ENCODE assay signal across 14 cellular contexts in the genomic region with DNA sequence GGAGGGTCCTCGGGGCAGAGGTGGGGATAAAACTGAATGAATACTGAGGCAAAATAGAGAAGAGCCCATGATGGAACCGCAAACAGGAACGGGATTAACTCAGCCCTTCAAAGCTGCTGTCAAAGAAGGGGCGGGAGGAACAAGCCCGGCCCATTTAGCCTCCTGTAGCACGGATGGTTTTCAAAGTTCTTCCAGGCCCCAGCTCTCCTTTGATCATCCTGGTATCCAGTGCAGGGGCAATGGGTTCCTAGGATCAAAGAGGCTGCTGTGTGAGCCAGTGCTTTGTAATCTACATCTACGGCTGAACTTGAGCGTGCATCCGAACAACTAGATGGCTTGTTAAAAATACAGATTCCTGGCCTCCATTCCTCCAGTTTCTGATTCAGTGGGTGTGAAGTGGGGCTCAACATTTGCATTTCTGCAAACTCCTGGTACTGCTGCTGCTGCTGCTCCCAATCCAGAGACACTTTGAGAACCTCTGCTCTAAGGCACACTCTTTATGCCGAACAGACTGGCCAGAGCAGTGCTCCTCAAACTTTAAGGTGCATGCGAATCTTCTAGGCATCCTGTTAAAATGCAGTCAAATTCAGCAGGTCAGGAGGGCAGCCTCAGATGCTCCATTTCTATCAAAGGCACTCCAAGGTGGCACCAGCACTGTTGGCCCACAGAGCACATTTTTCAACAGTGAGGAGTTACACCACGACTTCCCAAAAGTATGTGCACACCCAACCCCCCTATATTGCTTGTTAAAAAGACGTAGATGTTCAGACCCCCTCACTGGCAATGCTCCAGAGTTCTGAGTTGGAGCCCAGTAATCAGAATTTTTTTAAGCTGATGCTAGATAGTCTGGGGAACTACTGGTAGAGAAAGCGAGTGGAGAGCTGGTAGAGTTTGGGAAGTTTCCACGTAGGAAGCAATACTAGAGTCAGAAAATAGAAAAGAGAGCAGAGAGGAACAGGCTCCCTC. TPM values are rescaled to one million over a fixed set of nuclear protein-coding genes. Genes with fewer than 3 reads are reported as not detected.
A peak's percentile ranks its signal among the peaks of the same experiment; 100 is the strongest.
DNase-seq lines count a peak whose midpoint lies in the region; ATAC-seq, FAIRE-seq and TF ChIP-seq lines count a peak whose summit lies in the region.
"Had no signal": no experiment of that assay in that cellular context is flagged by ENCODE, and none has a peak within 500 bp of the region (broad histone marks: within the 10 kb centered on the region; RNA-seq: fewer than 3 reads in every experiment).

No MANE protein-coding gene starts in this region.

- H3K4me3 ChIP-seq in astrocyte (ENCODE audit: insufficient read depth, low read depth, low read length) = no peak overlapping the region
- no peak overlapping the region for H3K4me3 ChIP-seq in left lung
- H3K4me3 ChIP-seq: lung, SJCRH30, thoracic aorta had no signal

- H3K36me3 ChIP-seq in astrocyte (ENCODE audit: insufficient read depth, low read length) = no peaks in the 10 kb centered on the region
- no peaks in the 10 kb centered on the region for H3K36me3 ChIP-seq in left lung
- H3K36me3 ChIP-seq: SJCRH30, thoracic aorta had no signal

- peaks cover 56% of the 10 kb centered on the region for H3K4me1 ChIP-seq in astrocyte (ENCODE audit: insufficient read depth, low read length)
- H3K4me1 ChIP-seq in left lung = peaks cover 3 to 16% of the 10 kb centered on the region in 2 donors
- H3K4me1 ChIP-seq: foreskin keratinocyte had no signal

- H3K4me2 ChIP-seq in astrocyte (ENCODE audit: low read length) = peak overlapping the region; percentile 45

- H3K9me3 ChIP-seq in astrocyte (ENCODE audit: insufficient read depth, low read depth, low read length) (no peaks in the 10 kb centered on the region), left lung (no peaks in the 10 kb centered on the region)
- H3K9me3 ChIP-seq: SJCRH30, thoracic aorta had no signal

- no peak for TF ChIP-seq CTCF in astrocyte (IDR thresholded peaks at IDR 0.05; ENCODE audit: insufficient read depth, low read depth, low read length)
- no peak for TF ChIP-seq CTCF in left lung (IDR thresholded peaks at IDR 0.05)

- no peak overlapping the region for H3K27ac Mint-ChIP-seq in astrocyte (ENCODE audit: unreplicated experiment)

- H3K9me3 Mint-ChIP-seq in astrocyte (ENCODE audit: unreplicated experiment) = no peaks in the 10 kb centered on the region

- H3K27me3 ChIP-seq in astrocyte (ENCODE audit: insufficient read depth, low read length) = no peaks in the 10 kb centered on the region
- peaks cover 0 to under 1% of the 10 kb centered on the region in 2 donors for H3K27me3 ChIP-seq in left lung

- no peaks in the 10 kb centered on the region for H4K20me1 ChIP-seq in astrocyte (ENCODE audit: insufficient read depth, low read length)

- no peaks in the 10 kb centered on the region for H3K27me3 Mint-ChIP-seq in astrocyte (ENCODE audit: low read depth, unreplicated experiment)

- peak; percentile 56 for FAIRE-seq in astrocyte (lab: Jason Lieb, UNC)

- peaks cover 4% of the 10 kb centered on the region for H3K79me2 ChIP-seq in astrocyte (ENCODE audit: insufficient read depth, low read length)

- DNase-seq in AG08395 (ENCODE audit: low spot score) = peak; percentile 68
- peak; percentile 88 for DNase-seq in HS-27A (ENCODE audit: low read depth)
- DNase-seq in astrocyte (ENCODE audit: low read depth) = peak; percentile 86
- peak; percentile 36 for DNase-seq in iris pigment epithelial cell (ENCODE audit: low read depth)
- no peak for DNase-seq in occipital lobe (lab: John Stamatoyannopoulos, UW)
- DNase-seq in left lung = no peak
- DNase-seq in NCI-H1436 (lab: John Stamatoyannopoulos, UW) = no peak
- DNase-seq: aorta, NCI-H1092 treated with DMSO at 0.1 percent for 48 hours, SJCRH30 had no signal

- no peaks in the 10 kb centered on the region for H3K36me3 Mint-ChIP-seq in astrocyte (ENCODE audit: low read depth, unreplicated experiment)

- intact Hi-C loops in left lung (cut with DNase I) = loop anchor here in 1 of 2 donors (5.0 kb wide), 1 partner anchor 128 kb away; no protein-coding TSS in a partner anchor

- peaks cover 51% of the 10 kb centered on the region for H3K4me1 Mint-ChIP-seq in astrocyte (ENCODE audit: low read depth, unreplicated experiment)

- peak overlapping the region; percentile 53 for H3K27ac ChIP-seq in astrocyte (ENCODE audit: low read depth, low read length)
- no peak overlapping the region for H3K27ac ChIP-seq in left lung
- H3K27ac ChIP-seq: foreskin keratinocyte, SJCRH30, thoracic aorta had no signal

- H2AFZ ChIP-seq in astrocyte (ENCODE audit: low read depth, low read length) = no peak overlapping the region

- ATAC-seq in left lung (no peak), HG02852 (IDR thresholded peaks at IDR 0.05; ENCODE audit: unreplicated experiment) (no peak)
- ATAC-seq: foreskin keratinocyte had no signal

- no peak overlapping the region for H3K4me3 Mint-ChIP-seq in astrocyte (ENCODE audit: unreplicated experiment)

- peak overlapping the region; percentile 9 for H3K9ac ChIP-seq in astrocyte (ENCODE audit: low read length)

RNA-seq across cellular contexts. Expression of gene GALNT15, which starts 5.6 kb away (rescaled TPM):
- 0.95 and 3.0 TPM in 2 replicates for total RNA-seq in astrocyte
- 2.0 TPM for total RNA-seq in occipital lobe
- 1 to 10 TPM; 2.2 to 4.5 TPM for total RNA-seq in left lung
- total RNA-seq: foreskin keratinocyte had no signal

Comparison
In these comparisons a context has a peak if more than half of its experiments do, and no peak if none do; other contexts are left out.
1. DNase-seq: peak in AG08395 (single experiment), HS-27A (single experiment), astrocyte (single experiment) and iris pigment epithelial cell (single experiment); none in occipital lobe (single experiment), left lung (0 of 2) and NCI-H1436 (single experiment).